Comparison of ENCODE assay signal across 24 cellular contexts in genomic region chr5:33334829-33335228, GRCh38.
"Had no signal": no experiment of that assay in that cellular context is flagged by ENCODE, and none has a peak within 500 bp of the region (broad histone marks: within the 10 kb centered on the region; RNA-seq: fewer than 3 reads in every experiment).

No MANE protein-coding gene starts in this region.

- H3K4me3 Mint-ChIP-seq: IgD-negative memory B cell had no signal

- H3K27me3 ChIP-seq: Peyer's patch, SJSA1 had no signal

- H3K27ac ChIP-seq: HL-60, KMS-11, PC-9, Peyer's patch, SJSA1, SK-N-MC had no signal

- H3K4me3 ChIP-seq: K562, PC-9, Peyer's patch, SJSA1, SK-N-MC had no signal

- H3K27ac Mint-ChIP-seq: IgD-negative memory B cell had no signal

- DNase-seq: Kasumi-1, MM.1S, NCI-H1092 treated with DMSO at 0.1 percent for 48 hours, NCI-H1436, NCI-H187, NCI-H2029, NCI-H2081 treated with DMSO at 0.1 percent for 48 hours, NCI-H2171, NCI-H226, NCI-H446, NCI-H510A, NCI-H524 treated with DMSO at 0.1 percent for 48 hours, NCI-H69, NCI-H774, PC-9, Peyer's patch, SIG-M5 had no signal

- H3K9me3 ChIP-seq: Peyer's patch, SJSA1 had no signal

- H3K4me2 ChIP-seq: KMS-11, PC-9 had no signal

- H3K4me1 Mint-ChIP-seq: IgD-negative memory B cell had no signal

- ATAC-seq: K562, Right ventricle myocardium inferior had no signal

- H3K4me1 ChIP-seq: Peyer's patch, SJSA1 had no signal

- H2AFZ ChIP-seq: PC-9 had no signal

- H3K36me3 Mint-ChIP-seq: IgD-negative memory B cell had no signal

- H3K36me3 ChIP-seq: Peyer's patch, SJSA1 had no signal

- H3K9ac ChIP-seq: KMS-11 had no signal
